In the genomic region with DNA sequence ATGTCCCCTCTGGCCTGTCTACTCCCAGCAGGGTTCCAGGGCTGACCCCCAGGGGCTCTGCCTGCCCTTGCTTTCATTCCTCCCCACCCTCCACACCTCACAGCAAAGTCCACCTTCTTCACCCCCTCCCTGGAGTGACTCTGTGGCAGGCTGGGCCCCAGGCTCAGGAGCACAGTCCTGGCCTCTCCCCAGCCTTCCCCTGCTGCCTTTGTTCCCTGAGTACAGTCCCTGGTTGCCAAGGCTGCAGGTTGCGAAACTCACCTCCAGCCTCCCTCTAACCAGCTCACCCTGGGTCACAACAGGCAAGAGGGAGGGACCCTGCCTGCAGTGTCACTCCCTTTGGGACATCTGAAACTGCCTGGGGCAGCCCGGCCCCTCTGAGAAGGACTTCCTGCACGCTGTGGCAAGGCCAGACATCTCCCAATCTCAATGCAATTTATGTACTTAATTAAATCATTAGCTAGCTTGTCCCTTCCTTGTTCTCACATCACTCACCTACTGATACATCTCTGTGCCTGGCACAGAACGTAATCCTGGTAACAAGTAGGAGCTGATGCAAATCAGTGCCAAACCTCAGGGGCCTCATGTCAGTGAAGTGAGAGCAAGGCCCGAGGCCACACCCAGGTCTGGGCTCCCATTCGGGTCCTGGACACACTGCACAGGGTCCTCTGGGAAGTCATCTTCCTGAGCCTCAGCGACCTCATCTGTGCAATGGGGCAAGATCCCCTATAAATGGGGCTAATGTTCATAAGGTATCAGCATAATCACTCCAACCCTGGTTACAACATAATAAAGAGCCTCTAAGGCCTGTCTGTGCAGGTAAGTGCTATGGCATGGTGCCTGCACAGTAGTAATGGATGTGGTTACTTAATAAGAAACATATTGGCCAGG, we compare ENCODE assay signal across 8 cellular contexts. TPM values are rescaled to one million over a fixed set of nuclear protein-coding genes. Genes with fewer than 3 reads are reported as not detected.
DNase-seq lines count a peak whose midpoint lies in the region; ATAC-seq and TF ChIP-seq lines count a peak whose summit lies in the region.

No MANE protein-coding gene starts in this region.

- DNase-seq in GM03348 (ENCODE audit: low spot score) (peak; percentile 70), HL-60 (ENCODE audit: low read depth in 1 of 2, low spot score in 1 of 2) (peak; percentile 89 to 92), SW480 (ENCODE audit: low spot score) (peak; percentile 35), left lobe of liver (ENCODE audit: low spot score) (peak; percentile 96), ascending aorta (ENCODE audit: low spot score in 2 of 2) (no peak)
- DNase-seq in activated T-helper 2 cell treated with anti-CD3 and anti-CD28 coated beads, Interferon-gamma antibody, Interleukin-2, Interleukin-4, amounts not matched to agents 10 μg/mL and 5 μg/mL and 100 μg/mL, durations not matched to agents 14 hours and 24 hours and 36 hours (ENCODE audit: low spot score), result no peak
- DNase-seq in activated naive CD4-positive, alpha-beta T cell treated with anti-CD3 and anti-CD28 coated beads, Interleukin-2, amount 50 U/mL, for 16 hours, result no peak
- DNase-seq in effector memory CD4-positive, alpha-beta T cell, result no peak

- peaks cover 2% of the 10 kb centered on the region for H3K27me3 Mint-ChIP-seq in activated T-helper 2 cell treated with anti-CD3 and anti-CD28 coated beads, Interferon-gamma antibody, Interleukin-2, Interleukin-4, amounts not matched to agents 10 μg/mL and 5 μg/mL and 100 μg/mL, durations not matched to agents 14 hours and 24 hours and 36 hours (ENCODE audit: low read depth)

- peak overlapping the region; percentile 70 for H3K27ac ChIP-seq in HL-60 (replicated peaks)
- no peak overlapping the region for H3K27ac ChIP-seq in effector memory CD4-positive, alpha-beta T cell (ENCODE audit: insufficient read depth, low read length, poor library complexity, severe bottlenecking)
- H3K27ac ChIP-seq in ascending aorta, result no peak overlapping the region

- no peak for TF ChIP-seq CTCF in HL-60 (IDR thresholded peaks at IDR 0.05; ENCODE audit: insufficient read depth, low read length)
- no peak for TF ChIP-seq CTCF in ascending aorta (IDR thresholded peaks at IDR 0.05)

- H3K36me3 Mint-ChIP-seq in activated T-helper 2 cell treated with anti-CD3 and anti-CD28 coated beads, Interferon-gamma antibody, Interleukin-2, Interleukin-4, amounts not matched to agents 10 μg/mL and 5 μg/mL and 100 μg/mL, durations not matched to agents 14 hours and 24 hours and 36 hours (ENCODE audit: low read depth), result no peaks in the 10 kb centered on the region

- H3K36me3 ChIP-seq in effector memory CD4-positive, alpha-beta T cell (ENCODE audit: control insufficient read depth, insufficient read depth, low read length), result no peaks in the 10 kb centered on the region
- no peaks in the 10 kb centered on the region for H3K36me3 ChIP-seq in ascending aorta

- intact Hi-C loops in activated T-helper 2 cell treated with anti-CD3 and anti-CD28 coated beads, Interferon-gamma antibody, Interleukin-2, Interleukin-4, amounts not matched to agents 10 μg/mL and 5 μg/mL and 100 μg/mL, durations not matched to agents 14 hours and 24 hours and 36 hours (cut with micrococcal nuclease), result no loop called here
- intact Hi-C loops in ascending aorta (cut with DNase I), result no loop called here

- H3K4me1 Mint-ChIP-seq in activated T-helper 2 cell treated with anti-CD3 and anti-CD28 coated beads, Interferon-gamma antibody, Interleukin-2, Interleukin-4, amounts not matched to agents 10 μg/mL and 5 μg/mL and 100 μg/mL, durations not matched to agents 14 hours and 24 hours and 36 hours (ENCODE audit: low read depth), result peaks cover 9% of the 10 kb centered on the region

- no peak overlapping the region for H3K27ac Mint-ChIP-seq in activated T-helper 2 cell treated with anti-CD3 and anti-CD28 coated beads, Interferon-gamma antibody, Interleukin-2, Interleukin-4, amounts not matched to agents 10 μg/mL and 5 μg/mL and 100 μg/mL, durations not matched to agents 14 hours and 24 hours and 36 hours

- no peaks in the 10 kb centered on the region for H3K4me1 ChIP-seq in effector memory CD4-positive, alpha-beta T cell (ENCODE audit: control insufficient read depth, insufficient read depth, low read length, poor library complexity, severe bottlenecking)
- no peaks in the 10 kb centered on the region for H3K4me1 ChIP-seq in ascending aorta

- no peaks in the 10 kb centered on the region for H3K9me3 ChIP-seq in effector memory CD4-positive, alpha-beta T cell (ENCODE audit: control insufficient read depth, low read length)
- no peaks in the 10 kb centered on the region for H3K9me3 ChIP-seq in ascending aorta

- peak; percentile 80 for ATAC-seq in left lobe of liver

- H3K4me3 ChIP-seq in HL-60 (replicated peaks; ENCODE audit: insufficient read depth, low read length) (no peak overlapping the region), ascending aorta (no peak overlapping the region)
- H3K4me3 ChIP-seq in effector memory CD4-positive, alpha-beta T cell (ENCODE audit: insufficient read depth, low read depth, low read length, poor library complexity, severe bottlenecking), result no peak overlapping the region

- H3K4me3 Mint-ChIP-seq in activated T-helper 2 cell treated with anti-CD3 and anti-CD28 coated beads, Interferon-gamma antibody, Interleukin-2, Interleukin-4, amounts not matched to agents 10 μg/mL and 5 μg/mL and 100 μg/mL, durations not matched to agents 14 hours and 24 hours and 36 hours (ENCODE audit: low read depth), result no peak overlapping the region

- no peaks in the 10 kb centered on the region for H3K9me3 Mint-ChIP-seq in activated T-helper 2 cell treated with anti-CD3 and anti-CD28 coated beads, Interferon-gamma antibody, Interleukin-2, Interleukin-4, amounts not matched to agents 10 μg/mL and 5 μg/mL and 100 μg/mL, durations not matched to agents 14 hours and 24 hours and 36 hours

- H3K27me3 ChIP-seq in HL-60 (ENCODE audit: insufficient read depth, poor library complexity, severe bottlenecking) (no peaks in the 10 kb centered on the region), ascending aorta (no peaks in the 10 kb centered on the region)
- no peaks in the 10 kb centered on the region for H3K27me3 ChIP-seq in effector memory CD4-positive, alpha-beta T cell (replicated peaks; ENCODE audit: control insufficient read depth, insufficient read depth, low read length, poor library complexity, severe bottlenecking)

RNA-seq across cellular contexts. Expression of a gene that starts 27.3 kb away (rescaled TPM):
- total RNA-seq in left lobe of liver, result 37.2 TPM
- 37.7 and 41.5 TPM in 2 replicates for total RNA-seq in activated T-helper 2 cell treated with anti-CD3 and anti-CD28 coated beads, Interferon-gamma antibody, Interleukin-2, Interleukin-4, amounts not matched to agents 10 μg/mL and 5 μg/mL and 100 μg/mL, durations not matched to agents 14 hours and 24 hours and 36 hours
- total RNA-seq in ascending aorta, result 16.1 TPM

RNA-seq across cellular contexts. Expression of a gene that starts 46.1 kb away (rescaled TPM):
- 3.7 TPM for total RNA-seq in left lobe of liver
- total RNA-seq in activated T-helper 2 cell treated with anti-CD3 and anti-CD28 coated beads, Interferon-gamma antibody, Interleukin-2, Interleukin-4, amounts not matched to agents 10 μg/mL and 5 μg/mL and 100 μg/mL, durations not matched to agents 14 hours and 24 hours and 36 hours, result 0.87 and 0.96 TPM in 2 replicates
- total RNA-seq in ascending aorta, result 9.0 TPM

Comparison
In these comparisons a context has a peak if more than half of its experiments do, and no peak if none do; other contexts are left out.
1. DNase-seq: peak in GM03348 (single experiment), HL-60 (2 of 2), SW480 (single experiment) and left lobe of liver (single experiment); none in activated T-helper 2 cell treated with anti-CD3 and anti-CD28 coated beads, Interferon-gamma antibody, Interleukin-2, Interleukin-4, amounts not matched to agents 10 μg/mL and 5 μg/mL and 100 μg/mL, durations not matched to agents 14 hours and 24 hours and 36 hours (single experiment), activated naive CD4-positive, alpha-beta T cell treated with anti-CD3 and anti-CD28 coated beads, Interleukin-2, amount 50 U/mL, for 16 hours (single experiment), effector memory CD4-positive, alpha-beta T cell (0 of 3) and ascending aorta (0 of 2).